In genomic region chr1:234582626-234583354, GRCh38 we compare ENCODE assay signal across 17 cellular contexts. TPM values are rescaled to one million over a fixed set of nuclear protein-coding genes. Genes with fewer than 3 reads are reported as not detected.
DNase-seq lines count a peak whose midpoint lies in the region; ATAC-seq and TF ChIP-seq lines count a peak whose summit lies in the region.
"Had no signal": no experiment of that assay in that cellular context is flagged by ENCODE, and none has a peak within 500 bp of the region (broad histone marks: within the 10 kb centered on the region; RNA-seq: fewer than 3 reads in every experiment).

No MANE protein-coding gene starts in this region.

- CTCF ChIA-PET in RWPE1 (lab: Yijun Ruan, JAX): interaction anchor here (0.6 kb wide), 1 partner anchor 492 kb away, joined by 4 read pairs; no protein-coding TSS in a partner anchor

- ATAC-seq in HG02885 (IDR thresholded peaks at IDR 0.05; ENCODE audit: poor library complexity, unreplicated experiment): no peak
- ATAC-seq: T-helper 17 cell had no signal

- H3K9me3 ChIP-seq in adrenal gland (replicated peaks in 1 of 3): no peaks in the 10 kb centered on the region
- H3K9me3 ChIP-seq in esophagus squamous epithelium: no peaks in the 10 kb centered on the region
- H3K9me3 ChIP-seq in muscle layer of colon (ENCODE audit: low read length): no peaks in the 10 kb centered on the region
- H3K9me3 ChIP-seq in subcutaneous abdominal adipose tissue (ENCODE audit: control insufficient read depth in 5 of 5, low read length in 5 of 5): no peaks in the 10 kb centered on the region
- H3K9me3 ChIP-seq: BE2C had no signal

- H3K4me1 ChIP-seq in adrenal gland (replicated peaks in 1 of 2) (peaks cover 22 to 30% of the 10 kb centered on the region in 2 donors), esophagus squamous epithelium (peaks cover 8 to 56% (median 18%) of the 10 kb centered on the region in 3 donors), muscle layer of colon (ENCODE audit: insufficient read depth, low read length) (peaks cover 59% of the 10 kb centered on the region), subcutaneous abdominal adipose tissue (ENCODE audit: control insufficient read depth in 5 of 5, insufficient read depth in 5 of 5, low read length in 5 of 5) (peaks cover 5 to 57% (median 50%) of the 10 kb centered on the region in 5 donors)

- no peak for TF ChIP-seq POLR2A in adrenal gland (IDR thresholded peaks at IDR 0.05)
- TF ChIP-seq POLR2A in esophagus squamous epithelium (IDR thresholded peaks at IDR 0.05): no peak

- POLR2A ChIA-PET in RWPE1 (lab: Yijun Ruan, JAX; ENCODE audit: low non-redundant PET): interaction anchor here (0.7 kb wide), 1 partner anchor 44 kb away, joined by 4 read pairs; no protein-coding TSS in a partner anchor

- no peaks in the 10 kb centered on the region for H3K36me3 ChIP-seq in adrenal gland (replicated peaks in 1 of 2)
- H3K36me3 ChIP-seq in esophagus squamous epithelium: no peaks in the 10 kb centered on the region
- H3K36me3 ChIP-seq in muscle layer of colon (ENCODE audit: insufficient read depth, low read length): no peaks in the 10 kb centered on the region
- no peaks in the 10 kb centered on the region for H3K36me3 ChIP-seq in subcutaneous abdominal adipose tissue (ENCODE audit: control insufficient read depth in 5 of 5, insufficient read depth in 5 of 5, low read length in 5 of 5)
- H3K36me3 ChIP-seq: BE2C had no signal

- peak overlapping the region in 3 of 5 donors; percentile 55 to 88 (median 83) for H3K27ac ChIP-seq in adrenal gland
- peak overlapping the region in 3 of 4 donors; percentile 77 to 83 (median 77) for H3K27ac ChIP-seq in esophagus squamous epithelium
- peak overlapping the region; percentile 71 for H3K27ac ChIP-seq in muscle layer of colon (ENCODE audit: low read depth, low read length)
- peak overlapping the region; percentile 78 for H3K27ac ChIP-seq in subcutaneous abdominal adipose tissue (ENCODE audit: low read depth, low read length)
- H3K27ac ChIP-seq in RWPE1: no peak overlapping the region
- H3K27ac ChIP-seq: epithelial cell of prostate, HL-60 had no signal

- intact Hi-C loops in adrenal gland (cut with DNase I): no loop called here
- intact Hi-C loops in esophagus squamous epithelium (cut with DNase I): no loop called here

- no peak for TF ChIP-seq CTCF in adrenal gland (IDR thresholded peaks at IDR 0.05)
- no peak for TF ChIP-seq CTCF in esophagus squamous epithelium (IDR thresholded peaks at IDR 0.05)
- no peak for TF ChIP-seq CTCF in RWPE1 (conservative IDR thresholded peaks at IDR 0.05; ENCODE audit: low read depth)

- no peak overlapping the region for H3K4me3 ChIP-seq in adrenal gland
- no peak overlapping the region for H3K4me3 ChIP-seq in esophagus squamous epithelium
- H3K4me3 ChIP-seq in muscle layer of colon (ENCODE audit: low read depth in 1 of 2, low read length in 2 of 2): no peak overlapping the region
- H3K4me3 ChIP-seq in subcutaneous abdominal adipose tissue (ENCODE audit: low read depth in 1 of 5, low read length in 5 of 5): no peak overlapping the region

- no peaks in the 10 kb centered on the region for H3K27me3 ChIP-seq in adrenal gland
- H3K27me3 ChIP-seq in esophagus squamous epithelium: no peaks in the 10 kb centered on the region
- H3K27me3 ChIP-seq in muscle layer of colon (ENCODE audit: control insufficient read depth in 1 of 2, insufficient read depth in 2 of 2, low read length in 2 of 2): no peaks in the 10 kb centered on the region
- H3K27me3 ChIP-seq in subcutaneous abdominal adipose tissue (ENCODE audit: control insufficient read depth in 5 of 5, insufficient read depth in 4 of 5, low read length in 5 of 5): no peaks in the 10 kb centered on the region
- H3K27me3 ChIP-seq: BE2C had no signal

- WGBS in adrenal gland, 4 donors: 71 to 75% (median 73%) methylated on average over 10 of the region's 10 CpGs
- WGBS in esophagus squamous epithelium, 2 donors: 65 to 82% methylated on average over 9 to 10 of the region's 10 CpGs

- DNase-seq in adrenal gland (no peak), esophagus squamous epithelium (lab: John Stamatoyannopoulos, UW) (no peak), EL (no peak), RWPE1 (ENCODE audit: low spot score) (no peak), Kasumi-1 (lab: John Stamatoyannopoulos, UW) (no peak)
- DNase-seq: activated CD4-positive, CD25-positive, alpha-beta regulatory T cell; activated CD8-positive, alpha-beta memory T cell treated with anti-CD3 and anti-CD28 coated beads, Interleukin-2, amount 50 U/mL, for 48 hours; BE2C; DMS153; NCI-H1930; NCI-H774; T-helper 17 cell had no signal

- H3K9ac ChIP-seq in muscle layer of colon (ENCODE audit: low read length) (peak overlapping the region; percentile 15), subcutaneous abdominal adipose tissue (ENCODE audit: low read length in 5 of 5) (peak overlapping the region in 3 of 5 donors; percentile 4 to 31 (median 25))

RNA-seq across cellular contexts. Expression of gene IRF2BP2, which starts 27.2 kb away (rescaled TPM):
- 100 to 1,000 TPM in 4 of 8 donors, 10 to 100 TPM in 4; 66.5 to 182 (median 102) TPM for total RNA-seq in adrenal gland
- 10 to 100 TPM; 47.2 to 87.6 (median 67.4) TPM for polyA plus RNA-seq in adrenal gland
- 10 to 100 TPM; 52.5 to 66.8 (median 57.6) TPM for total RNA-seq in esophagus squamous epithelium
